ENCODE assay signal across 8 cellular contexts in genomic region chr4:174284181-174284886, GRCh38. TPM values are rescaled to one million over a fixed set of nuclear protein-coding genes. Genes with fewer than 3 reads are reported as not detected.
DNase-seq lines count a peak whose midpoint lies in the region; ATAC-seq and TF ChIP-seq lines count a peak whose summit lies in the region.

No MANE protein-coding gene starts in this region.

- peak overlapping the region; percentile 99 for H3K4me3 Mint-ChIP-seq in effector memory CD8-positive, alpha-beta T cell

- H3K9me3 Mint-ChIP-seq in effector memory CD8-positive, alpha-beta T cell, result no peaks in the 10 kb centered on the region

- H3K4me1 ChIP-seq in mucosa of descending colon (ENCODE audit: low read depth) (peaks cover 10% of the 10 kb centered on the region), vagina (peaks cover 44% of the 10 kb centered on the region)

- peak overlapping the region; percentile 98 for H3K27ac ChIP-seq in vagina

- TF ChIP-seq CTCF in mucosa of descending colon (IDR thresholded peaks at IDR 0.05) (no peak), vagina (IDR thresholded peaks at IDR 0.05) (no peak)

- no peaks in the 10 kb centered on the region for H3K9me3 ChIP-seq in mucosa of descending colon
- no peaks in the 10 kb centered on the region for H3K9me3 ChIP-seq in vagina

- ATAC-seq in GM18867 (IDR thresholded peaks at IDR 0.05; ENCODE audit: unreplicated experiment) (peak; percentile 4), HG03196 (IDR thresholded peaks at IDR 0.05; ENCODE audit: unreplicated experiment) (peak; percentile 10), mucosa of descending colon (peak; percentile 71)
- ATAC-seq in effector memory CD8-positive, alpha-beta T cell (replicated peaks), result no peak

- intact Hi-C loops in mucosa of descending colon (cut with DNase I, micrococcal nuclease), result no loop called here
- intact Hi-C loops in vagina (cut with DNase I), result no loop called here
- intact Hi-C loops in head of caudate nucleus (cut with DNase I), result no loop called here

- no peak for TF ChIP-seq POLR2A in vagina (IDR thresholded peaks at IDR 0.05)

- no peaks in the 10 kb centered on the region for H3K27me3 ChIP-seq in vagina

- peaks cover 36 to 47% of the 10 kb centered on the region in 2 donors for H3K4me1 Mint-ChIP-seq in effector memory CD8-positive, alpha-beta T cell (ENCODE audit: low read depth in 2 of 2)

- H3K36me3 Mint-ChIP-seq in effector memory CD8-positive, alpha-beta T cell (ENCODE audit: insufficient read depth), result peaks cover 19% of the 10 kb centered on the region

- peak overlapping the region; percentile 100 for H3K27ac Mint-ChIP-seq in effector memory CD8-positive, alpha-beta T cell

- no peaks in the 10 kb centered on the region for H3K27me3 Mint-ChIP-seq in effector memory CD8-positive, alpha-beta T cell

- H3K4me3 ChIP-seq in mucosa of descending colon (peak overlapping the region; percentile 75), vagina (peak overlapping the region; percentile 78 to 82)

- H3K36me3 ChIP-seq in mucosa of descending colon (ENCODE audit: low read depth) (no peaks in the 10 kb centered on the region), vagina (no peaks in the 10 kb centered on the region)

- peak; percentile 51 for DNase-seq in AG20443 (ENCODE audit: low spot score)
- peak; percentile 94 for DNase-seq in RKO (ENCODE audit: low spot score)
- no peak for DNase-seq in effector memory CD8-positive, alpha-beta T cell
- peak in 1 of 3 donors; percentile 24 for DNase-seq in mucosa of descending colon
- no peak for DNase-seq in vagina (ENCODE audit: extremely low spot score in 2 of 2)
- no peak for DNase-seq in head of caudate nucleus

RNA-seq across cellular contexts. Expression of gene CEP44, which starts 0.6 kb away (rescaled TPM):
- total RNA-seq in mucosa of descending colon (10 to 100 TPM; 13.7 to 28.7 (median 14.7) TPM), vagina (17.4 TPM)

RNA-seq across cellular contexts. Expression of gene FBXO8, which starts 0.9 kb away (rescaled TPM):
- total RNA-seq in mucosa of descending colon (10 to 100 TPM; 25.1 to 41.2 (median 35.4) TPM), vagina (24.3 TPM)

Comparison
In these comparisons a context has a peak if more than half of its experiments do, and no peak if none do; other contexts are left out.
1. DNase-seq: peak in AG20443 (single experiment) and RKO (single experiment); none in effector memory CD8-positive, alpha-beta T cell (0 of 3), vagina (0 of 2) and head of caudate nucleus (0 of 42).